Comparison of ENCODE assay signal across 6 cellular contexts in the genomic region with DNA sequence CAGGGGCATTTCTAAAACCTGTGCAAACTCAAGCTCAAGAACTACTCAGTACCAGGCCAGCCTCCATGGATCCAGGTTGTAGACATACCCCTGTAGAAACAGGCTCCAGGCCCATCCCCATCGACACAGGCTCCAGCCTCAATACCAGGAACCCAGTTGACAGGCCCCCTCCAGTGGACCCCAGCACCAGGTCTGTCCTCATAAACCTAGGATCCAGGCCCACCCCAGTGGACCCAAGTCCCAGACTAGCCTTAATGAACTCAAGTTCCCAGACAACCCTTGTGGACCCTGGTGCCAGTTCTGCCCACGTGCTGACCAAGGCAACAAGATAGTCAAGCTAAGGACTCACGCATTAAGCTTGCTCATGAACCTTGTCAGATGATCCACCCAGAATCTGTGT.
"Had no signal": no experiment of that assay in that cellular context is flagged by ENCODE, and none has a peak within 500 bp of the region (broad histone marks: within the 10 kb centered on the region; RNA-seq: fewer than 3 reads in every experiment).

No MANE protein-coding gene starts in this region.

- H3K4me1 Mint-ChIP-seq: IgD-negative memory B cell had no signal

- H3K27me3 Mint-ChIP-seq: IgD-negative memory B cell had no signal

- H3K27ac ChIP-seq: HL-60 had no signal

- H3K4me3 ChIP-seq: K562 had no signal

- H3K27ac Mint-ChIP-seq: IgD-negative memory B cell had no signal

- DNase-seq: IMR-90, KBM-7 had no signal

- H3K4me3 Mint-ChIP-seq: IgD-negative memory B cell had no signal

- ATAC-seq: HepG2, K562 had no signal
